In genomic region chr16:87383522-87384161, GRCh38 we compare ENCODE assay signal across 8 cellular contexts. TPM values are rescaled to one million over a fixed set of nuclear protein-coding genes. Genes with fewer than 3 reads are reported as not detected.
DNase-seq lines count a peak whose midpoint lies in the region; ATAC-seq and TF ChIP-seq lines count a peak whose summit lies in the region.

FBXO31 (minus strand) TSS chr16:87383776; CDS start chr16:87383744, 32 bp downstream.

- H3K36me3 ChIP-seq in adrenal gland (replicated peaks in 1 of 2): no peaks in the 10 kb centered on the region

- H3K27me3 Mint-ChIP-seq in progenitor cell of endocrine pancreas: no peaks in the 10 kb centered on the region

- H3K27ac Mint-ChIP-seq in progenitor cell of endocrine pancreas: peak within 1 kb of the TSS; percentile 100

- peaks cover 24% of the 10 kb centered on the region for H3K4me1 Mint-ChIP-seq in progenitor cell of endocrine pancreas (ENCODE audit: low read depth)

- intact Hi-C loops in adrenal gland (cut with DNase I) (loop anchor here in 1 of 2 donors (5.0 kb wide), 1 partner anchor 56 kb away; no protein-coding TSS in a partner anchor), left cardiac atrium (cut with DNase I) (loop anchor here in 1 of 2 donors (2.0 kb wide), 1 partner anchor 39 kb away; no protein-coding TSS in a partner anchor)

- peak; percentile 82 for TF ChIP-seq POLR2A in NB4 (IDR thresholded peaks at IDR 0.05; ENCODE audit: extremely low read depth, insufficient read length)
- TF ChIP-seq POLR2A in adrenal gland (IDR thresholded peaks at IDR 0.05): peak; percentile 91 to 98

- H3K4me3 Mint-ChIP-seq in progenitor cell of endocrine pancreas (ENCODE audit: low read depth): peak within 1 kb of the TSS; percentile 84

- WGBS in adrenal gland, 4 donors: 0% methylated on average over 9 to 90 of the region's 90 CpGs; no CpG with 5 or more reads in 1 of the 4 donors

- peaks cover 44 to 57% of the 10 kb centered on the region in 2 donors for H3K4me1 ChIP-seq in adrenal gland (replicated peaks in 1 of 2)

- H3K27ac ChIP-seq in adrenal gland: peak within 1 kb of the TSS; percentile 65 to 96 (median 88)

- ATAC-seq in left cardiac atrium: peak; percentile 89 to 93

- no peaks in the 10 kb centered on the region for H3K9me3 ChIP-seq in adrenal gland (replicated peaks in 1 of 3)

- no peaks in the 10 kb centered on the region for H3K9me3 Mint-ChIP-seq in progenitor cell of endocrine pancreas (ENCODE audit: low read depth)

- H3K36me3 Mint-ChIP-seq in progenitor cell of endocrine pancreas (ENCODE audit: insufficient read depth): peaks cover 13% of the 10 kb centered on the region

- DNase-seq in HFF-Myc (ENCODE audit: extremely low read depth, low read depth) (peak; percentile 75), NB4 (ENCODE audit: low read depth) (peak; percentile 95), T-helper 1 cell (peak; percentile 76 to 89 (median 83)), adrenal gland (peak; percentile 85 to 93 (median 89)), left cardiac atrium (peak; percentile 87), progenitor cell of endocrine pancreas (ENCODE audit: low spot score, unreplicated experiment) (peak; percentile 91), ureter (ENCODE audit: low spot score) (peak; percentile 91)

- TF ChIP-seq CTCF in HFF-Myc (IDR thresholded peaks at IDR 0.05; ENCODE audit: low read depth, low read length, missing control alignments): no peak
- TF ChIP-seq CTCF in NB4 (IDR thresholded peaks at IDR 0.05; ENCODE audit: low read depth, low read length): no peak
- TF ChIP-seq CTCF in adrenal gland (IDR thresholded peaks at IDR 0.05): no peak
- TF ChIP-seq CTCF in progenitor cell of endocrine pancreas (IDR thresholded peaks at IDR 0.05; ENCODE audit: unreplicated experiment): no peak

- H3K4me3 ChIP-seq in GM08714 (ENCODE audit: low read length) (peak within 1 kb of the TSS; percentile 87), HFF-Myc (replicated peaks; ENCODE audit: low read depth, low read length) (peak within 1 kb of the TSS; percentile 74), NB4 (ENCODE audit: low read depth, low read length) (peak within 1 kb of the TSS; percentile 62), adrenal gland (peak within 1 kb of the TSS; percentile 10 to 89 (median 50))

- H3K27me3 ChIP-seq in adrenal gland: no peaks in the 10 kb centered on the region

RNA-seq across cellular contexts. Expression of gene FBXO31, which starts in this region (rescaled TPM):
- total RNA-seq in adrenal gland (100 to 1,000 TPM in 1 of 8 donors, 10 to 100 TPM in 7; 41.4 to 106 (median 76.5) TPM), left cardiac atrium (10 to 100 TPM; 45.6 to 50.8 TPM), progenitor cell of endocrine pancreas (21.6 and 23.5 TPM in 2 replicates), ureter (52.1 TPM)
- 10 to 100 TPM; 22.9 to 31.1 (median 24.9) TPM for polyA plus RNA-seq in adrenal gland

Comparison
In these comparisons a context has a peak if more than half of its experiments do, and no peak if none do; other contexts are left out.
1. Peak in every context shown above with its lines: DNase-seq, ATAC-seq, H3K4me3 ChIP-seq and H3K27ac ChIP-seq.